In the genomic region with DNA sequence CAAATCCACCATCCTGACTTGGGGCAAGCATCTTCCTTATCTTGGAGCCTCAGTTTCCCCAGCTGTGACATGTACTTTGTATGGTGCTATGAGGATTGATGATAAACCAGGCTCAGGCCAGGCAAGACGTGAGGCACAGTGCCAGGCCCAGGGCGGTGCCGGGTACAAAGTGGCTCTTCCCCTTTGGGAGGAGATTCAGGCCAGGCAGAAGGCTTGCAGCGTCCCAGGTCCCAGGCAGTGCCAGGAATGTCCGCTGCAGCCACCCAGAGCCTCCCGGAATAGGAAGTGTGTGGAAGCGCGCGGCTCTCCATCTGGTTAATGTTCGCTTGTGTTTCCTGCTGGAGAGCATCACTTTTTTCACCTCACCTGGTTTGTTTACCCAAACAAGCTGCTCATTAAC, we compare ENCODE assay signal across 28 cellular contexts.
"Had no signal": no experiment of that assay in that cellular context is flagged by ENCODE, and none has a peak within 500 bp of the region (broad histone marks: within the 10 kb centered on the region; RNA-seq: fewer than 3 reads in every experiment).

No MANE protein-coding gene starts in this region.

- H3K27me3 ChIP-seq: ascending aorta, cardiac muscle cell, ovary, vagina had no signal

- H3K4me1 Mint-ChIP-seq: activated naive CD4-positive, alpha-beta T cell treated with anti-CD3 and anti-CD28 coated beads, Interleukin-2, amount 10 ng/mL, durations not matched to agents 7 days and 5 days; activated naive CD8-positive, alpha-beta T cell treated with anti-CD3 and anti-CD28 coated beads, Interleukin-2, amount 10 ng/mL, durations not matched to agents 7 days and 5 days had no signal

- H3K9me3 Mint-ChIP-seq: activated naive CD4-positive, alpha-beta T cell treated with anti-CD3 and anti-CD28 coated beads, Interleukin-2, amount 10 ng/mL, durations not matched to agents 7 days and 5 days; activated naive CD8-positive, alpha-beta T cell treated with anti-CD3 and anti-CD28 coated beads, Interleukin-2, amount 10 ng/mL, durations not matched to agents 7 days and 5 days; nephron had no signal

- H3K27ac ChIP-seq: ascending aorta, cardiac muscle cell, ovary, prostate gland, thoracic aorta, upper lobe of left lung, vagina had no signal

- H3K9me3 ChIP-seq: ascending aorta, ovary, prostate gland, thoracic aorta, upper lobe of left lung, vagina had no signal

- H3K4me3 ChIP-seq: ascending aorta, cardiac muscle cell, lung, ovary, prostate gland, thoracic aorta, upper lobe of left lung, vagina had no signal

- H3K4me1 ChIP-seq: ascending aorta, prostate gland, upper lobe of left lung had no signal

- H3K36me3 Mint-ChIP-seq: activated naive CD4-positive, alpha-beta T cell treated with anti-CD3 and anti-CD28 coated beads, Interleukin-2, amount 10 ng/mL, durations not matched to agents 7 days and 5 days; activated naive CD8-positive, alpha-beta T cell treated with anti-CD3 and anti-CD28 coated beads, Interleukin-2, amount 10 ng/mL, durations not matched to agents 7 days and 5 days; brain had no signal

- DNase-seq: activated CD4-positive, alpha-beta T cell treated with anti-CD3 and anti-CD28 coated beads for 48 hours; activated CD4-positive, alpha-beta T cell treated with anti-CD3 and anti-CD28 coated beads, Interleukin-2, amount 50 U/mL, for 48 hours; activated CD8-positive, alpha-beta memory T cell treated with anti-CD3 and anti-CD28 coated beads for 24 hours; activated gamma-delta T cell; activated naive CD4-positive, alpha-beta T cell treated with anti-CD3 and anti-CD28 coated beads, Interleukin-2, amount 10 ng/mL, durations not matched to agents 7 days and 5 days; activated naive CD8-positive, alpha-beta T cell treated with anti-CD3 and anti-CD28 coated beads, Interleukin-2, amount 10 ng/mL, durations not matched to agents 7 days and 5 days; activated T-cell treated with anti-CD3 and anti-CD28 coated beads, Interleukin-2, amount 50 U/mL, for 1 hour; cerebellar nuclear complex; cortex of kidney; foreskin fibroblast; head of caudate nucleus; hippocampal formation; mesendoderm; ovary; retina; stimulated activated naive CD8-positive, alpha-beta T cell treated with anti-CD3 and anti-CD28 coated beads, Interleukin-15, Interleukin-2, amounts not matched to agents 100 U/mL and 50 U/mL, for 24 hours; T-helper 1 cell had no signal

- FAIRE-seq: endothelial cell of umbilical vein, keratinocyte had no signal

- ATAC-seq: stimulated activated naive CD8-positive, alpha-beta T cell treated with anti-CD3 and anti-CD28 coated beads, Interleukin-15, Interleukin-2, amounts not matched to agents 100 U/mL and 50 U/mL, for 24 hours had no signal

- H3K36me3 ChIP-seq: ascending aorta, cardiac muscle cell, ovary, prostate gland, thoracic aorta, upper lobe of left lung, vagina had no signal

- H3K4me3 Mint-ChIP-seq: activated naive CD4-positive, alpha-beta T cell treated with anti-CD3 and anti-CD28 coated beads, Interleukin-2, amount 10 ng/mL, durations not matched to agents 7 days and 5 days; activated naive CD8-positive, alpha-beta T cell treated with anti-CD3 and anti-CD28 coated beads, Interleukin-2, amount 10 ng/mL, durations not matched to agents 7 days and 5 days; nephron had no signal
